In the genomic region with DNA sequence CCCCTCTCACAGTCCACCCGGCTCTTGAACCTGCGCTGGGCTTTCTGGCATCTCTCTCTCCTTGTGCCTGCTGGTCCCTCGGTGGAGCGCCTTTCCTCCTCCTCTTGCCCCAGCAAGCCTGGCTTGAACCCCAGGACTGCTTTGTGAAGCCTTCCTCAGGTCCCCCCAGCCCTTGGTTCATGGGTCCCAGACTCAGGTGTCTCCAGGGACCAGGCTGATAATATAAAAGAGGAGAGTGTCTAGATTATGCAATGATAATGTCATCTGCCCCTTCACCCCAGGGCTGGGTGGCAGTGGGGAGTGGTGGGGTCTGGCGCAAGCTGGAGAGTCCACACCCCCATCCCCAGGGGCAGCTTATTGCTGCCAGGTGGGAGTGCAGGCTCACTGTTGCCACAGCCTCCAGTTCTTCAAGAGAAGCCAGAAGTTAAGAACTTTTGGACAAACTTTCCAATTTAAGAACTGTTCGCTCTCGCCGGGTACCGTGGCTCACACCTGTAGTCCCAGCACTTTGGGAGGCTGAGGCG, we compare ENCODE assay signal across 21 cellular contexts. TPM values are rescaled to one million over a fixed set of nuclear protein-coding genes. Genes with fewer than 3 reads are reported as not detected.
"Had no signal": no experiment of that assay in that cellular context is flagged by ENCODE, and none has a peak within 500 bp of the region (broad histone marks: within the 10 kb centered on the region; RNA-seq: fewer than 3 reads in every experiment).

No MANE protein-coding gene starts in this region.

- H3K4me3 Mint-ChIP-seq: activated CD4-positive, alpha-beta memory T cell treated with anti-CD3 and anti-CD28 coated beads, Interleukin-2, amount 10 ng/mL, durations not matched to agents 7 days and 5 days; activated CD4-positive, alpha-beta T cell treated with anti-CD3 and anti-CD28 coated beads, Interleukin-2, amount 10 ng/mL, durations not matched to agents 7 days and 5 days; activated naive CD4-positive, alpha-beta T cell treated with anti-CD3 and anti-CD28 coated beads, Interleukin-2, amount 50 U/mL, for 24 hours; activated T-cell treated with anti-CD3 and anti-CD28 coated beads, Interleukin-2, amount 50 U/mL, for 4 hours; natural killer cell; stimulated activated naive CD8-positive, alpha-beta T cell treated with anti-CD3 and anti-CD28 coated beads, Interleukin-15, Interleukin-2, amounts not matched to agents 100 ng/mL and 50 ng/mL, for 24 hours; T-helper 17 cell had no signal

- H3K36me3 Mint-ChIP-seq: activated naive CD4-positive, alpha-beta T cell treated with anti-CD3 and anti-CD28 coated beads, Interleukin-2, amount 50 U/mL, for 24 hours; natural killer cell had no signal

- DNase-seq: activated CD4-positive, alpha-beta memory T cell treated with anti-CD3 and anti-CD28 coated beads, Interleukin-2, amount 10 ng/mL, durations not matched to agents 7 days and 5 days; activated CD4-positive, alpha-beta T cell treated with anti-CD3 and anti-CD28 coated beads, Interleukin-2, amount 10 ng/mL, durations not matched to agents 7 days and 5 days; activated CD4-positive, CD25-positive, alpha-beta regulatory T cell treated with anti-CD3 and anti-CD28 coated beads, Interleukin-2, amount 50 U/mL, for 72 hours; activated T-cell treated with anti-CD3 and anti-CD28 coated beads, Interleukin-2, amount 50 U/mL, for 4 hours; anterior cingulate cortex; effector CD8-positive, alpha-beta T cell; islet precursor cell; mammary epithelial cell; natural killer cell; ovary; SK-N-SH; spleen; T-helper 17 cell; T1000; thyroid gland had no signal

- H3K4me3 ChIP-seq: ovary, spleen, thyroid gland had no signal

- H3K4me1 Mint-ChIP-seq: activated CD4-positive, alpha-beta memory T cell treated with anti-CD3 and anti-CD28 coated beads, Interleukin-2, amount 10 ng/mL, durations not matched to agents 7 days and 5 days; activated CD4-positive, alpha-beta T cell treated with anti-CD3 and anti-CD28 coated beads, Interleukin-2, amount 10 ng/mL, durations not matched to agents 7 days and 5 days; activated naive CD4-positive, alpha-beta T cell treated with anti-CD3 and anti-CD28 coated beads, Interleukin-2, amount 50 U/mL, for 24 hours; natural killer cell had no signal

- H3K27ac Mint-ChIP-seq: activated CD4-positive, alpha-beta memory T cell treated with anti-CD3 and anti-CD28 coated beads, Interleukin-2, amount 10 ng/mL, durations not matched to agents 7 days and 5 days; activated CD4-positive, alpha-beta T cell treated with anti-CD3 and anti-CD28 coated beads, Interleukin-2, amount 10 ng/mL, durations not matched to agents 7 days and 5 days; activated naive CD4-positive, alpha-beta T cell treated with anti-CD3 and anti-CD28 coated beads, Interleukin-2, amount 50 U/mL, for 24 hours; activated T-helper 2 cell treated with anti-CD3 and anti-CD28 coated beads, Interferon-gamma antibody, Interleukin-2, Interleukin-4, amounts not matched to agents 10 μg/mL and 5 μg/mL and 100 μg/mL, durations not matched to agents 14 hours and 24 hours and 36 hours; natural killer cell; progenitor cell of endocrine pancreas; stimulated activated naive CD8-positive, alpha-beta T cell treated with anti-CD3 and anti-CD28 coated beads, Interleukin-15, Interleukin-2, amounts not matched to agents 100 ng/mL and 50 ng/mL, for 24 hours; T-helper 17 cell had no signal

- H3K9me3 Mint-ChIP-seq: activated CD4-positive, alpha-beta T cell treated with anti-CD3 and anti-CD28 coated beads, Interleukin-2, amount 10 ng/mL, durations not matched to agents 7 days and 5 days; activated naive CD4-positive, alpha-beta T cell treated with anti-CD3 and anti-CD28 coated beads, Interleukin-2, amount 50 U/mL, for 24 hours; activated T-cell treated with anti-CD3 and anti-CD28 coated beads, Interleukin-2, amount 50 U/mL, for 4 hours; activated T-helper 2 cell treated with anti-CD3 and anti-CD28 coated beads, Interferon-gamma antibody, Interleukin-2, Interleukin-4, amounts not matched to agents 10 μg/mL and 5 μg/mL and 100 μg/mL, durations not matched to agents 14 hours and 24 hours and 36 hours; natural killer cell; stimulated activated naive CD8-positive, alpha-beta T cell treated with anti-CD3 and anti-CD28 coated beads, Interleukin-15, Interleukin-2, amounts not matched to agents 100 ng/mL and 50 ng/mL, for 24 hours had no signal

- H3K27me3 Mint-ChIP-seq: activated CD4-positive, alpha-beta memory T cell treated with anti-CD3 and anti-CD28 coated beads, Interleukin-2, amount 10 ng/mL, durations not matched to agents 7 days and 5 days; activated CD4-positive, alpha-beta T cell treated with anti-CD3 and anti-CD28 coated beads, Interleukin-2, amount 10 ng/mL, durations not matched to agents 7 days and 5 days; activated naive CD4-positive, alpha-beta T cell treated with anti-CD3 and anti-CD28 coated beads, Interleukin-2, amount 50 U/mL, for 24 hours; T-helper 17 cell had no signal

- ATAC-seq: activated T-cell treated with anti-CD3 and anti-CD28 coated beads, Interleukin-2, amount 50 U/mL, for 4 hours; natural killer cell; T-helper 17 cell had no signal

RNA-seq across cellular contexts. Expression of gene PARVG, which starts 36.6 kb away (rescaled TPM):
- total RNA-seq: bronchial epithelial cell, epithelial cell of proximal tubule, mammary epithelial cell, progenitor cell of endocrine pancreas had no signal
